ENCODE assay signal across 8 cellular contexts in the genomic region with DNA sequence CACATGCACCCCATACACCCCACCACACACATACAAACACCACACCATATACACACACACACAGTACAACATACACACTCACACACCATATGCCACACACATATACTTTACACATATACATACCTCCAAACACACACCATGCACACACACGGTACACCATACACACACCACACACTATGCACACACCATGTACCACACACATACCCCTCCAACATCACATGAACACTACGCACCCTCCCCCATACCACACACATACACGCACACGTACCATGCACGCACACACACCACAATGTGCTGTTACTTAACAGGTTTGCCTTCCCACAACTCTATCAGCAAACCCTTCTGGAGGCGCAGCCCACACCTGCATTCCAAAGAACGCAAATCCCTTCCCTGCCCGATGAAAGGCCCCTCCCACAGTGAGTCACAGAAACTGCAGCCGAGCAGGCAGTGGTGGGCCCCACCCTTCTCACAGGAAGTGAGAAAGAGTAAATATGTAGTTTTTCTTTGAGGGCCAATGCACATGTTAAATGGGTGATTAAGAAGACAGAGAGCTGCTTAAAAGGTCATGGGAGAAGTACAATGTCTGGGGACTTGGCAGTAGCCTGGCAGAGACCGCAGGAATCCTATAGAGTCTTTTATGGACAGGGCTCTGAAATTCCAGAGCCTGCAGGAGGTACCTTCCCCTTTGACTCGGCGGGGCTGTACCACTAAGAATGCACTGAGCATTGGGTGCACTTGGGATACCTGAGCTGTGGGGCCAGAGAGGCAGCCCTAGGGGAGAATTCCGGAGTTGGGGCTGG. TPM values are rescaled to one million over a fixed set of nuclear protein-coding genes. Genes with fewer than 3 reads are reported as not detected.
A peak's percentile ranks its signal among the peaks of the same experiment; 100 is the strongest.
DNase-seq lines count a peak whose midpoint lies in the region; ATAC-seq and TF ChIP-seq lines count a peak whose summit lies in the region.

No MANE protein-coding gene starts in this region.

- 43 to 49% (median 48%) methylated on average over 13 of the region's 13 CpGs for WGBS in ovary, 3 donors
- WGBS in aorta, 2 donors = 63% methylated on average over 13 of the region's 13 CpGs

- intact Hi-C loops in ovary (cut with DNase I) (no loop called here), aorta (cut with DNase I) (no loop called here)

- DNase-seq in SKM-1 treated with dmso at 0.1 percent for 144 hours (lab: John Stamatoyannopoulos, UW; ENCODE audit: unreplicated experiment) = peak; percentile 42
- no peak for DNase-seq in SKM-1 (lab: John Stamatoyannopoulos, UW; ENCODE audit: unreplicated experiment)
- peak; percentile 95 for DNase-seq in NT2/D1 (ENCODE audit: low read depth, low spot score)
- peak; percentile 85 for DNase-seq in activated T-cell treated with anti-CD3 and anti-CD28 coated beads for 24 hours (ENCODE audit: low read depth)
- peak; percentile 40 for DNase-seq in fibroblast of peridontal ligament (ENCODE audit: extremely low read depth)
- peak; percentile 43 to 65 (median 53) for DNase-seq in ovary
- peak in 1 of 2 donors; percentile 73 for DNase-seq in aorta

- TF ChIP-seq POLR2A in ovary (IDR thresholded peaks at IDR 0.05) = no peak

- H3K36me3 ChIP-seq in NT2/D1 (ENCODE audit: insufficient read depth, insufficient read length, low read length) (no peaks in the 10 kb centered on the region), ovary (no peaks in the 10 kb centered on the region), aorta (ENCODE audit: control insufficient read depth in 1 of 2, insufficient read depth in 2 of 2, low read length in 1 of 2) (no peaks in the 10 kb centered on the region)

- H3K4me1 ChIP-seq in NT2/D1 (ENCODE audit: insufficient read depth, insufficient read length) (peaks cover 6% of the 10 kb centered on the region), ovary (ENCODE audit: insufficient read depth) (peaks cover 2% of the 10 kb centered on the region), aorta (ENCODE audit: control insufficient read depth in 1 of 2, insufficient read depth in 2 of 2, low read length in 2 of 2) (no peaks in the 10 kb centered on the region)

- no peak for TF ChIP-seq CTCF in ovary (IDR thresholded peaks at IDR 0.05)

- H3K9ac ChIP-seq in NT2/D1 (ENCODE audit: insufficient read length, low read depth) = peak overlapping the region; percentile 69

- H3K27me3 ChIP-seq in NT2/D1 (ENCODE audit: insufficient read depth, insufficient read length) (no peaks in the 10 kb centered on the region), ovary (no peaks in the 10 kb centered on the region), aorta (ENCODE audit: control insufficient read depth in 1 of 2, insufficient read depth in 2 of 2, low read length in 1 of 2) (no peaks in the 10 kb centered on the region)

- ATAC-seq in HG03039 (IDR thresholded peaks at IDR 0.05; ENCODE audit: unreplicated experiment) = peak; percentile 89
- peak; percentile 42 for ATAC-seq in aorta (ENCODE audit: low FRiP score)

- H3K9me3 ChIP-seq in NT2/D1 (ENCODE audit: insufficient read depth, low read length) (no peaks in the 10 kb centered on the region), ovary (no peaks in the 10 kb centered on the region), aorta (ENCODE audit: control insufficient read depth, low read length) (no peaks in the 10 kb centered on the region)

- H3K27ac ChIP-seq in ovary (no peak overlapping the region), aorta (ENCODE audit: low read depth in 1 of 2, low read length in 2 of 2) (no peak overlapping the region)

- peak overlapping the region; percentile 38 for H3K4me3 ChIP-seq in NT2/D1 (ENCODE audit: insufficient read length, low read depth)
- H3K4me3 ChIP-seq in ovary = no peak overlapping the region
- H3K4me3 ChIP-seq in aorta (ENCODE audit: low read length in 2 of 2) = no peak overlapping the region

- TF ChIP-seq EP300 in ovary (IDR thresholded peaks at IDR 0.05) = no peak

RNA-seq across cellular contexts. Expression of gene EZR, which starts 34.1 kb away (rescaled TPM):
- total RNA-seq in ovary (100 to 1,000 TPM in 4 of 7 donors, 10 to 100 TPM in 3; 39.0 to 214 (median 116) TPM), aorta (10 to 100 TPM; 44.8 to 56.2 TPM)
- polyA plus RNA-seq in ovary (10 to 100 TPM; 45.1 to 85.6 TPM), aorta (100 to 1,000 TPM in 1 of 2 donors, 10 to 100 TPM in 1; 13.4 to 127 TPM)
